Comparison of ENCODE assay signal across 7 cellular contexts in the genomic region with DNA sequence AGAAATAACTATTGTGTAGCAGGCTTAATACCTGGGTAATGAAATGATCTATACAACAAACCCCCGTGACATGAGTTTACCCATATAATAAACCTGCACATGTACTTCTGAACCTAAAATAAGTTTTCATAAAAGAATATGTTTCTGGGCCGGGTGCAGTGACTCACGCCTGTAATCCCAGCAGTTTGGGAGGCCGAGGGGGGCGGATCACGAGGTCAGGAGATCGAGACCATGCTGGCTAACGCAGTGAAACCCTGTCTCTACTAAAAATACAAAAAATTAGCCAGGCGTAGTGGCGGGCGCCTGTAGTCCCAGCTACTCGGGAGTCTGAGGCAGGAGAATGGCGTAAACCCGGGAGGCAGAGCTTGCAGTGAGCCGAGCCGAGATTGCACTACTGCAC. TPM values are rescaled to one million over a fixed set of nuclear protein-coding genes. Genes with fewer than 3 reads are reported as not detected.
"Had no signal": no experiment of that assay in that cellular context is flagged by ENCODE, and none has a peak within 500 bp of the region (broad histone marks: within the 10 kb centered on the region; RNA-seq: fewer than 3 reads in every experiment).

No MANE protein-coding gene starts in this region.

RNA-seq across cellular contexts. Expression of a gene that starts 2.6 kb away (rescaled TPM):
- total RNA-seq: GM23248, H1, H4, H7, H9, HFFc6 had no signal
- polyA plus RNA-seq: GM23248, GM23338 had no signal

RNA-seq across cellular contexts. Expression of a gene that starts 25.7 kb away (rescaled TPM):
- total RNA-seq: GM23338, H1, H7, H9 had no signal
- polyA plus RNA-seq: GM23248, GM23338, H1 had no signal
